ENCODE assay signal across 9 cellular contexts in the genomic region with DNA sequence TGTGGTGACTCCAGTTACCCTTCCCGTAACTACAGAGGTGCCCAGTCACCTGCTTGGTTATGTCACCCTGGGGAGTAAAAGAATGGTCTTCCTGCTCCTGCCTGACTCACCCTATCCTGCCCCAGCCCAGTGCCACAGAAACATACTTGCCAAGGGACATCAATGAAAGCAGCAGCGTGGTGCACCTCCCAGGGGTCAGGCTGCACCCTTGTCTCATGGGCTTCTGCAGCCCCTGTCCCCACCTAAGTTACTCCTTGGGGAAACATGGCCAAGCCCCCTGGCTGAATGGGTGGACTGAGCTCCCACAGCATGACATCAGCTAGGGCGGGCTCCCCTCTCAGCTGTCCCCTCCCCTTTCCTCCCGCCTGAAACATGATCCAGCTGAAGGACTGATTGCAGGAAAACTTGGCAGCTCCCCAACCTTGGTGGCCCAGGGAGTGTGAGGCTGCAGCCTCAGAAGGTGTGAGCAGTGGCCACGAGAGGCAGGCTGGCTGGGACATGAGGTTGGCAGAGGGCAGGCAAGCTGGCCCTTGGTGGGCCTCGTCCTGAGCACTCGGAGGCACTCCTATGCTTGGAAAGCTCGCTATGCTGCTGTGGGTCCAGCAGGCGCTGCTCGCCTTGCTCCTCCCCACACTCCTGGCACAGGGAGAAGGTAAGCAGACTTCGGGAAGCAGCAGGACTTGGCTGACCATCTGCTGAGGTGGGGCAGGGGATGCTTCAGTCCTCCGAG.
DNase-seq lines count a peak whose midpoint lies in the region; ATAC-seq and TF ChIP-seq lines count a peak whose summit lies in the region.
"Had no signal": no experiment of that assay in that cellular context is flagged by ENCODE, and none has a peak within 500 bp of the region (broad histone marks: within the 10 kb centered on the region; RNA-seq: fewer than 3 reads in every experiment).

A gene (plus strand): TSS at position 368 of the 730 bp plus-strand sequence. CDS start 218 bp downstream, at position 586.

- H3K4me3 Mint-ChIP-seq in T-helper 2 cell treated with Interferon-gamma antibody and Interleukin-4, amounts not matched to agents 5 μg/mL and 100 μg/mL, for 36 hours, result no peak within 1 kb of the TSS

- H3K9me3 Mint-ChIP-seq in T-helper 2 cell treated with Interferon-gamma antibody and Interleukin-4, amounts not matched to agents 5 μg/mL and 100 μg/mL, for 36 hours, result no peaks in the 10 kb centered on the region

- TF ChIP-seq CTCF in 22Rv1 (IDR thresholded peaks at IDR 0.05) (peak; percentile 46), NB4 (IDR thresholded peaks at IDR 0.05; ENCODE audit: low read depth, low read length) (no peak), RWPE1 (conservative IDR thresholded peaks at IDR 0.05; ENCODE audit: low read depth) (no peak)

- POLR2A ChIA-PET in RWPE1 (lab: Yijun Ruan, JAX; ENCODE audit: low non-redundant PET), result no interaction called here

- peaks cover 11% of the 10 kb centered on the region for H3K4me1 ChIP-seq in iPS-15b (ENCODE audit: control insufficient read depth, insufficient read depth, low read length)
- H3K4me1 ChIP-seq: HAP-1 had no signal

- peak; percentile 19 for DNase-seq in NB4 (ENCODE audit: low read depth)
- peak; percentile 26 for DNase-seq in RWPE1 (ENCODE audit: low spot score)
- no peak for DNase-seq in T-helper 2 cell treated with Interferon-gamma antibody and Interleukin-4, amounts not matched to agents 5 μg/mL and 100 μg/mL, for 36 hours (ENCODE audit: low spot score)
- no peak for DNase-seq in activated gamma-delta T cell treated with Interleukin-2 at 50 U/mL for 16 hours

- H3K9me3 ChIP-seq in iPS-15b (ENCODE audit: control insufficient read depth, insufficient read depth, low read length), result no peaks in the 10 kb centered on the region
- H3K9me3 ChIP-seq: HAP-1 had no signal

- TF ChIP-seq POLR2A in NB4 (IDR thresholded peaks at IDR 0.05; ENCODE audit: extremely low read depth, insufficient read length), result no peak

- H3K27me3 Mint-ChIP-seq in T-helper 2 cell treated with Interferon-gamma antibody and Interleukin-4, amounts not matched to agents 5 μg/mL and 100 μg/mL, for 36 hours (ENCODE audit: low read depth), result peaks cover 4% of the 10 kb centered on the region

- H3K36me3 Mint-ChIP-seq in T-helper 2 cell treated with Interferon-gamma antibody and Interleukin-4, amounts not matched to agents 5 μg/mL and 100 μg/mL, for 36 hours (ENCODE audit: low read depth), result no peaks in the 10 kb centered on the region

- H3K4me1 Mint-ChIP-seq in T-helper 2 cell treated with Interferon-gamma antibody and Interleukin-4, amounts not matched to agents 5 μg/mL and 100 μg/mL, for 36 hours (ENCODE audit: low read depth), result peaks cover 3% of the 10 kb centered on the region

- H3K27me3 ChIP-seq in iPS-15b (ENCODE audit: control insufficient read depth, insufficient read depth, low read length), result peaks cover 4% of the 10 kb centered on the region

- H3K4me3 ChIP-seq in NB4 (ENCODE audit: low read depth, low read length) (no peak within 1 kb of the TSS), iPS-15b (ENCODE audit: low read depth, low read length) (peak within 1 kb of the TSS; percentile 46)
- H3K4me3 ChIP-seq: HAP-1 had no signal

- ATAC-seq in GM21723 (IDR thresholded peaks at IDR 0.05; ENCODE audit: unreplicated experiment), result no peak
- ATAC-seq in GM18873 (IDR thresholded peaks at IDR 0.05; ENCODE audit: low FRiP score, unreplicated experiment), result no peak

- H3K27ac Mint-ChIP-seq in T-helper 2 cell treated with Interferon-gamma antibody and Interleukin-4, amounts not matched to agents 5 μg/mL and 100 μg/mL, for 36 hours, result no peak within 1 kb of the TSS

- H3K9ac ChIP-seq in iPS-15b (ENCODE audit: low read depth, low read length), result peak within 1 kb of the TSS; percentile 37

- H3K27ac ChIP-seq in 22Rv1, result no peak within 1 kb of the TSS
- no peak within 1 kb of the TSS for H3K27ac ChIP-seq in RWPE1

- CTCF ChIA-PET in RWPE1 (lab: Yijun Ruan, JAX), result interaction anchor here (0.6 to 1.6 kb wide), 3 partner anchors 79 to 286 kb away, joined by 3 read pairs; no protein-coding TSS in a partner anchor

- H3K36me3 ChIP-seq in iPS-15b (ENCODE audit: control insufficient read depth, insufficient read depth, low read length), result no peaks in the 10 kb centered on the region
- H3K36me3 ChIP-seq: HAP-1 had no signal

Comparison
In these comparisons a context has a peak if more than half of its experiments do, and no peak if none do; other contexts are left out.
1. DNase-seq: peak in NB4 (single experiment) and RWPE1 (single experiment); none in T-helper 2 cell treated with Interferon-gamma antibody and Interleukin-4, amounts not matched to agents 5 μg/mL and 100 μg/mL, for 36 hours (single experiment) and activated gamma-delta T cell treated with Interleukin-2 at 50 U/mL for 16 hours (single experiment).